24 cellular contexts compared by ENCODE assay signal in genomic region chr14:101657372-101657771, GRCh38.
DNase-seq lines count a peak whose midpoint lies in the region; ATAC-seq, FAIRE-seq and TF ChIP-seq lines count a peak whose summit lies in the region.
"Had no signal": no experiment of that assay in that cellular context is flagged by ENCODE, and none has a peak within 500 bp of the region (broad histone marks: within the 10 kb centered on the region; RNA-seq: fewer than 3 reads in every experiment).

No MANE protein-coding gene starts in this region.

- TF ChIP-seq EP300 in K562 (IDR thresholded peaks at IDR 0.05; ENCODE audit: low read length): no peak

- CTCF ChIA-PET in mammary epithelial cell (lab: Charles Lee; ENCODE audit: low non-redundant PET) (interaction anchor here (0.5 kb wide), 1 partner anchor 473 kb away, joined by 3 read pairs; no protein-coding TSS in a partner anchor), K562 (lab: Yijun Ruan, JAX; ENCODE audit: low intra/inter-chr PET ratio) (no interaction called here)

- peak; percentile 8 for DNase-seq in mammary epithelial cell
- no peak for DNase-seq in breast epithelium (ENCODE audit: low spot score in 2 of 2)
- no peak for DNase-seq in K562 (ENCODE audit: extremely low read depth in 1 of 4, low spot score in 3 of 4)
- DNase-seq in epithelial cell of esophagus (ENCODE audit: low read depth): peak; percentile 2
- no peak for DNase-seq in mucosa of descending colon
- no peak for DNase-seq in activated CD4-positive, alpha-beta T cell treated with anti-CD3 and anti-CD28 coated beads, Interleukin-2, amount 50 U/mL, for 1 hour
- DNase-seq in tibial artery: no peak
- DNase-seq: AML-193; Caco-2; Calu3; CD4-positive, alpha-beta T cell; CD8-positive, alpha-beta T cell; DMS79 treated with DMSO at 0.1 percent for 48 hours had no signal

- dilution Hi-C loops in mammary epithelial cell (cut with HindIII; ENCODE audit: low sequenced_read_pairs): no loop called here

- no peak overlapping the region for H2AFZ ChIP-seq in mammary epithelial cell (ENCODE audit: low read depth, low read length)
- H2AFZ ChIP-seq in K562 (ENCODE audit: low read depth, low read length): no peak overlapping the region

- ATAC-seq in K562 (no peak), mucosa of descending colon (peak; percentile 48), GM21381 (IDR thresholded peaks at IDR 0.05; ENCODE audit: unreplicated experiment) (no peak)
- ATAC-seq: A549; CD8-positive, alpha-beta T cell; GM12878 had no signal

- H3K9me3 ChIP-seq in mammary epithelial cell (replicated peaks; ENCODE audit: insufficient read depth, low read length) (no peaks in the 10 kb centered on the region), breast epithelium (no peaks in the 10 kb centered on the region), K562 (replicated peaks; ENCODE audit: control insufficient read depth, insufficient read depth, low read depth, low read length) (no peaks in the 10 kb centered on the region), mucosa of descending colon (no peaks in the 10 kb centered on the region), tibial artery (no peaks in the 10 kb centered on the region)
- H3K9me3 ChIP-seq: A549; BLaER1 treated with 17β-estradiol and CSF1 and Interleukin-3, amounts not matched to agents 10 nM and 100 nM; Caco-2 had no signal

- H3K27ac ChIP-seq in mammary epithelial cell (ENCODE audit: insufficient read depth, low read depth, low read length): no peak overlapping the region
- no peak overlapping the region for H3K27ac ChIP-seq in breast epithelium
- no peak overlapping the region for H3K27ac ChIP-seq in K562 (ENCODE audit: extremely low read depth, low read depth, low read length)
- H3K27ac ChIP-seq in tibial artery: no peak overlapping the region
- H3K27ac ChIP-seq: 22Rv1; A549; BLaER1 treated with 17β-estradiol and CSF1 and Interleukin-3, amounts not matched to agents 10 nM and 100 nM; C4-2B had no signal

- POLR2A ChIA-PET in K562 (lab: Yijun Ruan, JAX): no interaction called here

- H3K79me2 ChIP-seq in mammary epithelial cell (ENCODE audit: insufficient read depth, low read length) (no peaks in the 10 kb centered on the region), K562 (ENCODE audit: control insufficient read depth, insufficient read depth, low read length) (no peaks in the 10 kb centered on the region)

- in situ Hi-C loops in mammary epithelial cell (cut with MboI; ENCODE audit: low sequenced_read_pairs in 2 of 2): loop anchor here in 1 of 2 donors (25.0 kb wide), 1 partner anchor 1270 kb away; the partner anchor contains the start of gene WDR25
- in situ Hi-C loops in K562 (cut with MboI): no loop called here

- TF ChIP-seq RAD21 in K562 (CRISPR knock-in tag; conservative IDR thresholded peaks at IDR 0.05 in 1 of 2, IDR thresholded peaks at IDR 0.05 in 1 of 2): no peak

- H3K4me1 ChIP-seq in mammary epithelial cell (ENCODE audit: insufficient read depth, low read length) (no peaks in the 10 kb centered on the region), breast epithelium (no peaks in the 10 kb centered on the region), K562 (replicated peaks in 1 of 2; ENCODE audit: control insufficient read depth in 2 of 2, insufficient read depth in 2 of 2, low read length in 2 of 2) (no peaks in the 10 kb centered on the region; a peak in 1 of 5 replicates), mucosa of descending colon (ENCODE audit: low read depth) (peaks cover 3% of the 10 kb centered on the region), tibial artery (no peaks in the 10 kb centered on the region)
- H3K4me1 ChIP-seq: A549; BLaER1 treated with 17β-estradiol and CSF1 and Interleukin-3, amounts not matched to agents 10 nM and 100 nM; Caco-2 had no signal

- no peaks in the 10 kb centered on the region for H3K9me1 ChIP-seq in K562 (ENCODE audit: control insufficient read depth, insufficient read depth, low read length)

- H4K20me1 ChIP-seq in mammary epithelial cell (ENCODE audit: insufficient read depth, low read length) (no peaks in the 10 kb centered on the region), K562 (replicated peaks; ENCODE audit: control insufficient read depth, insufficient read depth, low read length) (no peaks in the 10 kb centered on the region)
- H4K20me1 ChIP-seq: BLaER1 treated with 17β-estradiol and CSF1 and Interleukin-3, amounts not matched to agents 10 nM and 100 nM had no signal

- intact Hi-C loops in mammary epithelial cell (cut with micrococcal nuclease): no loop called here
- intact Hi-C loops in breast epithelium (cut with DNase I; ENCODE audit: low total_unique reads): no loop called here
- intact Hi-C loops in K562 (cut with micrococcal nuclease): no loop called here
- intact Hi-C loops in mucosa of descending colon (cut with DNase I, micrococcal nuclease): no loop called here
- intact Hi-C loops in tibial artery (cut with DNase I; ENCODE audit: low total_unique reads): no loop called here

- no peaks in the 10 kb centered on the region for H3K27me3 ChIP-seq in mammary epithelial cell (ENCODE audit: insufficient read depth, low read length)
- H3K27me3 ChIP-seq in breast epithelium: no peaks in the 10 kb centered on the region
- no peaks in the 10 kb centered on the region for H3K27me3 ChIP-seq in K562 (ENCODE audit: control insufficient read depth in 2 of 2, insufficient read depth in 2 of 2, low read length in 2 of 2)
- H3K27me3 ChIP-seq in tibial artery: peaks cover 0 to 10% of the 10 kb centered on the region in 2 donors
- H3K27me3 ChIP-seq: BLaER1 treated with 17β-estradiol and CSF1 and Interleukin-3, amounts not matched to agents 10 nM and 100 nM had no signal

- no peak for TF ChIP-seq POLR2A in breast epithelium (IDR thresholded peaks at IDR 0.05)
- TF ChIP-seq POLR2A in K562 (conservative IDR thresholded peaks at IDR 0.05): no peak

- H3K4me3 ChIP-seq in mammary epithelial cell (replicated peaks in 1 of 3; ENCODE audit: insufficient read depth in 1 of 3, low read depth in 2 of 3, low read length in 3 of 3) (no peak overlapping the region), breast epithelium (no peak overlapping the region), K562 (no peak overlapping the region), epithelial cell of esophagus (ENCODE audit: low read length) (no peak overlapping the region), mucosa of descending colon (no peak overlapping the region), tibial artery (no peak overlapping the region)
- H3K4me3 ChIP-seq: A549; BLaER1 treated with 17β-estradiol and CSF1 and Interleukin-3, amounts not matched to agents 10 nM and 100 nM; GM12878 had no signal

- TF ChIP-seq CTCF in mammary epithelial cell (conservative IDR thresholded peaks at IDR 0.05 in 1 of 2, IDR thresholded peaks at IDR 0.05 in 1 of 2; ENCODE audit: extremely low read depth in 1 of 2, insufficient read depth in 1 of 2, low read depth in 1 of 2, low read length in 2 of 2) (no peak), breast epithelium (IDR thresholded peaks at IDR 0.05) (no peak), K562 (IDR thresholded peaks at IDR 0.05 in 2 of 3, conservative IDR thresholded peaks at IDR 0.05 in 1 of 3; ENCODE audit: insufficient read depth in 2 of 3, low read depth in 1 of 3, low read length in 3 of 3) (no peak), epithelial cell of esophagus (IDR thresholded peaks at IDR 0.05; ENCODE audit: insufficient read depth, low read depth, low read length, missing control alignments) (no peak), mucosa of descending colon (IDR thresholded peaks at IDR 0.05) (no peak), tibial artery (IDR thresholded peaks at IDR 0.05) (no peak)

- H3K9ac ChIP-seq in mammary epithelial cell (ENCODE audit: insufficient read depth, low read length) (no peak overlapping the region), K562 (ENCODE audit: insufficient read depth in 1 of 2, low read depth in 2 of 2, low read length in 2 of 2) (no peak overlapping the region)
- H3K9ac ChIP-seq: BLaER1 treated with 17β-estradiol and CSF1 and Interleukin-3, amounts not matched to agents 10 nM and 100 nM had no signal

- no peaks in the 10 kb centered on the region for H3K36me3 ChIP-seq in mammary epithelial cell (ENCODE audit: insufficient read depth, low read length)
- no peaks in the 10 kb centered on the region for H3K36me3 ChIP-seq in breast epithelium
- no peaks in the 10 kb centered on the region for H3K36me3 ChIP-seq in K562 (ENCODE audit: control insufficient read depth, insufficient read depth, low read length)
- no peaks in the 10 kb centered on the region for H3K36me3 ChIP-seq in mucosa of descending colon (ENCODE audit: low read depth)
- no peaks in the 10 kb centered on the region for H3K36me3 ChIP-seq in tibial artery
- H3K36me3 ChIP-seq: BLaER1 treated with 17β-estradiol and CSF1 and Interleukin-3, amounts not matched to agents 10 nM and 100 nM had no signal

- H3K4me2 ChIP-seq in mammary epithelial cell (ENCODE audit: insufficient read depth, low read depth, low read length) (no peak overlapping the region), K562 (ENCODE audit: insufficient read depth, low read length) (no peak overlapping the region)
- H3K4me2 ChIP-seq: A549; BLaER1 treated with 17β-estradiol and CSF1 and Interleukin-3, amounts not matched to agents 10 nM and 100 nM had no signal

- no peak for FAIRE-seq in K562 (lab: Jason Lieb, UNC)
- FAIRE-seq: A549, D721Med, G401.6, GM12878, GM12892, GM18507, GM19239 had no signal

- no TSS peak for BruUV-seq in mammary epithelial cell (replicated peaks; lab: Mats Ljungman, UMichigan)
- BruUV-seq in K562 (replicated peaks; lab: Mats Ljungman, UMichigan): no TSS peak

TF ChIP-seq in K562, 482 proteins besides CTCF, POLR2A, EP300 and RAD21 (continues in another document):
- TF ChIP-seq TFE3 (CRISPR knock-in tag; IDR thresholded peaks at IDR 0.05) (peak; percentile 39; the same call in 1 of the 2 replicates), SMC3 (conservative IDR thresholded peaks at IDR 0.05; ENCODE audit: insufficient read depth, low read depth, low read length) (no peak)

Comparison
In these comparisons a context has a peak if more than half of its experiments do, and no peak if none do; other contexts are left out.
1. DNase-seq: peak in mammary epithelial cell (single experiment) and epithelial cell of esophagus (single experiment); none in breast epithelium (0 of 2), K562 (0 of 4), mucosa of descending colon (0 of 3), activated CD4-positive, alpha-beta T cell treated with anti-CD3 and anti-CD28 coated beads, Interleukin-2, amount 50 U/mL, for 1 hour (single experiment) and tibial artery (0 of 2).